9 cellular contexts compared by ENCODE assay signal in the genomic region with DNA sequence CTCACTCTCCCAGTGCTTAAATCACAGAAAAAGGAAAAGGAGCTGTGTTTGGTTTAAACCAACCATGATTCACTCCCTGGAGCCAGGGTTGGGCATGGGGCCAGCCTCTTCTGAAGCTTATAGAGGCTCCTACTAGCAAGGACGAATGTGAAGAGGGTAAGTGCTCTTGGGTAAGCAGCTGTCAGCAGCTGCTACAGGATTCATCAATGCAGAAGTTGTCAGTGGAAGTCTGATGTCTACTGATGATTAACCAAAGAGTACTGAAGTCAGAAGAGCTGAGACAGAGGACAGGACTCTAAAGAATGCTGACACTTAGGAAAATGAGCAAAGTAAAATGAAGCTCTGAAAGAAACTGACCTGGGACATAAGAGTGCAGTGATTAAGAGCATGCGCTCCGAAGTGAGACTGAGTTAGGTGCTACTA. TPM values are rescaled to one million over a fixed set of nuclear protein-coding genes. Genes with fewer than 3 reads are reported as not detected.
DNase-seq lines count a peak whose midpoint lies in the region; ATAC-seq and TF ChIP-seq lines count a peak whose summit lies in the region.
"Had no signal": no experiment of that assay in that cellular context is flagged by ENCODE, and none has a peak within 500 bp of the region (broad histone marks: within the 10 kb centered on the region; RNA-seq: fewer than 3 reads in every experiment).

No MANE protein-coding gene starts in this region.

- H3K4me3 ChIP-seq in mammary epithelial cell (replicated peaks in 1 of 3; ENCODE audit: insufficient read depth in 1 of 3, low read depth in 2 of 3, low read length in 3 of 3) = no peak overlapping the region

- intact Hi-C loops in mammary epithelial cell (cut with micrococcal nuclease) = no loop called here

- dilution Hi-C loops in mammary epithelial cell (cut with HindIII; ENCODE audit: low sequenced_read_pairs) = no loop called here

- no peaks in the 10 kb centered on the region for H3K9me3 Mint-ChIP-seq in activated CD8-positive, alpha-beta memory T cell treated with anti-CD3 and anti-CD28 coated beads, Interleukin-2, amount 10 ng/mL, durations not matched to agents 7 days and 5 days (ENCODE audit: low read depth)
- H3K9me3 Mint-ChIP-seq: activated B cell treated with CpG ODN at 0.5 μM for 24 hours had no signal

- H3K27ac Mint-ChIP-seq in activated CD8-positive, alpha-beta memory T cell treated with anti-CD3 and anti-CD28 coated beads, Interleukin-2, amount 10 ng/mL, durations not matched to agents 7 days and 5 days = no peak overlapping the region
- H3K27ac Mint-ChIP-seq: activated B cell treated with CpG ODN at 0.5 μM for 24 hours had no signal

- H3K9ac ChIP-seq in mammary epithelial cell (ENCODE audit: insufficient read depth, low read length) = no peak overlapping the region

- in situ Hi-C loops in mammary epithelial cell (cut with MboI; ENCODE audit: low sequenced_read_pairs in 2 of 2) = no loop called here

- no peaks in the 10 kb centered on the region for H3K4me1 ChIP-seq in mammary epithelial cell (ENCODE audit: insufficient read depth, low read length)

- no peak for TF ChIP-seq CTCF in mammary epithelial cell (conservative IDR thresholded peaks at IDR 0.05 in 1 of 2, IDR thresholded peaks at IDR 0.05 in 1 of 2; ENCODE audit: extremely low read depth in 1 of 2, insufficient read depth in 1 of 2, low read depth in 1 of 2, low read length in 2 of 2)

- no peaks in the 10 kb centered on the region for H3K36me3 ChIP-seq in mammary epithelial cell (ENCODE audit: insufficient read depth, low read length)

- ATAC-seq in activated CD8-positive, alpha-beta memory T cell treated with anti-CD3 and anti-CD28 coated beads, Interleukin-2, amount 10 ng/mL, durations not matched to agents 7 days and 5 days = no peak
- ATAC-seq in GM18870 (IDR thresholded peaks at IDR 0.05; ENCODE audit: unreplicated experiment) = no peak

- no TSS peak for BruUV-seq in mammary epithelial cell (replicated peaks; lab: Mats Ljungman, UMichigan)

- H3K4me2 ChIP-seq in mammary epithelial cell (ENCODE audit: insufficient read depth, low read depth, low read length) = no peak overlapping the region

- no peaks in the 10 kb centered on the region for H3K4me1 Mint-ChIP-seq in activated CD8-positive, alpha-beta memory T cell treated with anti-CD3 and anti-CD28 coated beads, Interleukin-2, amount 10 ng/mL, durations not matched to agents 7 days and 5 days
- H3K4me1 Mint-ChIP-seq: activated B cell treated with CpG ODN at 0.5 μM for 24 hours had no signal

- WGBS in mammary epithelial cell (ENCODE audit: low coverage, missing lambda C conversion rate) = 70% methylated on average over 3 of the region's 3 CpGs

- H3K36me3 Mint-ChIP-seq in activated CD8-positive, alpha-beta memory T cell treated with anti-CD3 and anti-CD28 coated beads, Interleukin-2, amount 10 ng/mL, durations not matched to agents 7 days and 5 days = no peaks in the 10 kb centered on the region

- DNase-seq in DMS53 (lab: John Stamatoyannopoulos, UW) = peak; percentile 91
- DNase-seq in NCI-H1092 treated with DMSO at 0.1 percent for 48 hours (lab: John Stamatoyannopoulos, UW) = peak; percentile 63
- DNase-seq in mammary epithelial cell = peak; percentile 59
- peak; percentile 94 for DNase-seq in myocyte (ENCODE audit: low read depth)
- no peak for DNase-seq in activated CD8-positive, alpha-beta memory T cell treated with anti-CD3 and anti-CD28 coated beads, Interleukin-2, amount 10 ng/mL, durations not matched to agents 7 days and 5 days
- no peak for DNase-seq in occipital lobe (lab: John Stamatoyannopoulos, UW)
- DNase-seq in midbrain (lab: John Stamatoyannopoulos, UW) = no peak
- DNase-seq: activated B cell treated with CpG ODN at 0.5 μM for 24 hours had no signal

- CTCF ChIA-PET in mammary epithelial cell (lab: Charles Lee; ENCODE audit: low non-redundant PET) = no interaction called here
- CTCF ChIA-PET in activated CD8-positive, alpha-beta memory T cell treated with anti-CD3 and anti-CD28 coated beads, Interleukin-2, amount 10 ng/mL, durations not matched to agents 7 days and 5 days (lab: Charles Lee) = interaction anchor here (2.0 kb wide), 1 partner anchor 14 kb away, joined by 4 read pairs; no protein-coding TSS in a partner anchor

- H4K20me1 ChIP-seq in mammary epithelial cell (ENCODE audit: insufficient read depth, low read length) = no peaks in the 10 kb centered on the region

- H3K27ac ChIP-seq in mammary epithelial cell (ENCODE audit: insufficient read depth, low read depth, low read length) = no peak overlapping the region

- H3K9me3 ChIP-seq in mammary epithelial cell (replicated peaks; ENCODE audit: insufficient read depth, low read length) = no peaks in the 10 kb centered on the region

- no peak overlapping the region for H2AFZ ChIP-seq in mammary epithelial cell (ENCODE audit: low read depth, low read length)

- H3K79me2 ChIP-seq in mammary epithelial cell (ENCODE audit: insufficient read depth, low read length) = no peaks in the 10 kb centered on the region

- H3K4me3 Mint-ChIP-seq in activated CD8-positive, alpha-beta memory T cell treated with anti-CD3 and anti-CD28 coated beads, Interleukin-2, amount 10 ng/mL, durations not matched to agents 7 days and 5 days = no peak overlapping the region
- H3K4me3 Mint-ChIP-seq: activated B cell treated with CpG ODN at 0.5 μM for 24 hours had no signal

- H3K27me3 ChIP-seq in mammary epithelial cell (ENCODE audit: insufficient read depth, low read length) = no peaks in the 10 kb centered on the region

- peaks cover 17% of the 10 kb centered on the region for H3K27me3 Mint-ChIP-seq in activated CD8-positive, alpha-beta memory T cell treated with anti-CD3 and anti-CD28 coated beads, Interleukin-2, amount 10 ng/mL, durations not matched to agents 7 days and 5 days

RNA-seq across cellular contexts. Expression of gene JADE1, which starts 32.7 kb away (rescaled TPM):
- total RNA-seq in mammary epithelial cell = 1 to 10 TPM; 5.0 to 6.0 TPM
- polyA plus RNA-seq in mammary epithelial cell = 3.3 TPM
- 22.1 TPM for polyA minus RNA-seq in mammary epithelial cell
- total RNA-seq in myocyte = 14.8 and 17.5 TPM in 2 replicates
- polyA plus RNA-seq in myocyte (2012) = 13.7 TPM
- total RNA-seq in activated CD8-positive, alpha-beta memory T cell treated with anti-CD3 and anti-CD28 coated beads, Interleukin-2, amount 10 ng/mL, durations not matched to agents 7 days and 5 days = 10 to 100 TPM; 30.4 to 31.2 TPM
- 44.3 TPM for total RNA-seq in occipital lobe

Comparison
In these comparisons a context has a peak if more than half of its experiments do, and no peak if none do; other contexts are left out.
1. DNase-seq: peak in DMS53 (single experiment), NCI-H1092 treated with DMSO at 0.1 percent for 48 hours (single experiment), mammary epithelial cell (single experiment) and myocyte (single experiment); none in activated CD8-positive, alpha-beta memory T cell treated with anti-CD3 and anti-CD28 coated beads, Interleukin-2, amount 10 ng/mL, durations not matched to agents 7 days and 5 days (single experiment), occipital lobe (single experiment) and midbrain (single experiment).